In the genomic region with DNA sequence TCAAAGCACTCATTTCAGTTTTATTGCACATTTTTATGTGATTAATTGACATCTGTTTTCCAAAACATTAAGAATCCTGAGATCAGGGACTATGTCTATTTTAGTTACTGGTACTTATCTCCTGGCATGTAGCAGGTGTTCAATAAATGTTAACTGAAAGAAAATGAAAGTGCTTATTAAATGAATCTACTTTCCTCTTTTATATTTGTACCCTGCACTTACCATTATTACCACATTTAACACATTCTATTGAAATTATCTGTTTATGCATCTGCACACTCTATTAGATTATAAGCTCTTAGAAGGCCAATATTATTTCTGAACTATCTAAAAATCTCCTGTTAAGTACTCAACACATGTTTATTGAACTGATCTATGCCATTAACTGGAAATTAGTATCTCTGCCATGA, we compare ENCODE assay signal across 8 cellular contexts.
"Had no signal": no experiment of that assay in that cellular context is flagged by ENCODE, and none has a peak within 500 bp of the region (broad histone marks: within the 10 kb centered on the region; RNA-seq: fewer than 3 reads in every experiment).

No MANE protein-coding gene starts in this region.

- H3K4me3 ChIP-seq: GM23248, HAP-1, K562 had no signal

- H3K36me3 ChIP-seq: HAP-1 had no signal

- ATAC-seq: HCT116, K562 had no signal

- H2AFZ ChIP-seq: GM23248 had no signal

- H3K9me3 Mint-ChIP-seq: HFFc6 had no signal

- H3K9me3 ChIP-seq: HAP-1 had no signal

- H3K4me1 ChIP-seq: HAP-1 had no signal

- H3K4me3 Mint-ChIP-seq: HFFc6 had no signal

- H3K27ac ChIP-seq: GM23248 had no signal

- DNase-seq: GM23248, GOT3, H7, HFFc6, IMR-90 had no signal

- H3K27ac Mint-ChIP-seq: HFFc6 had no signal

- H3K9ac ChIP-seq: GM23248 had no signal
